Comparison of ENCODE assay signal across 10 cellular contexts in genomic region chr4:26179316-26179760, GRCh38.
A peak's percentile ranks its signal among the peaks of the same experiment; 100 is the strongest.
DNase-seq lines count a peak whose midpoint lies in the region; ATAC-seq and TF ChIP-seq lines count a peak whose summit lies in the region.
"Had no signal": no experiment of that assay in that cellular context is flagged by ENCODE, and none has a peak within 500 bp of the region (broad histone marks: within the 10 kb centered on the region; RNA-seq: fewer than 3 reads in every experiment).

No MANE protein-coding gene starts in this region.

- H3K9me3 Mint-ChIP-seq in activated CD8-positive, alpha-beta T cell treated with anti-CD3 and anti-CD28 coated beads for 36 hours = no peaks in the 10 kb centered on the region
- H3K9me3 Mint-ChIP-seq in activated CD8-positive, alpha-beta T cell treated with anti-CD3 and anti-CD28 coated beads, Interleukin-2, amount 10 ng/mL, durations not matched to agents 7 days and 5 days (ENCODE audit: insufficient read depth) = no peaks in the 10 kb centered on the region

- H3K27ac ChIP-seq in mesenchymal stem cell (ENCODE audit: low read length, poor library complexity, severe bottlenecking) (no peak overlapping the region), thyroid gland (no peak overlapping the region)
- H3K27ac ChIP-seq: parathyroid adenoma had no signal

- peaks cover 13% of the 10 kb centered on the region for H3K4me1 Mint-ChIP-seq in activated CD8-positive, alpha-beta T cell treated with anti-CD3 and anti-CD28 coated beads for 36 hours (ENCODE audit: low read depth)
- peaks cover 3% of the 10 kb centered on the region for H3K4me1 Mint-ChIP-seq in activated CD8-positive, alpha-beta T cell treated with anti-CD3 and anti-CD28 coated beads, Interleukin-2, amount 10 ng/mL, durations not matched to agents 7 days and 5 days (ENCODE audit: low read depth)

- no peaks in the 10 kb centered on the region for H3K36me3 Mint-ChIP-seq in activated CD8-positive, alpha-beta T cell treated with anti-CD3 and anti-CD28 coated beads for 36 hours (ENCODE audit: low read depth)
- peaks cover 2% of the 10 kb centered on the region for H3K36me3 Mint-ChIP-seq in activated CD8-positive, alpha-beta T cell treated with anti-CD3 and anti-CD28 coated beads, Interleukin-2, amount 10 ng/mL, durations not matched to agents 7 days and 5 days (ENCODE audit: low read depth)

- no peak for TF ChIP-seq POLR2A in thyroid gland (IDR thresholded peaks at IDR 0.05)

- H3K27me3 ChIP-seq in mesenchymal stem cell (ENCODE audit: control insufficient read depth in 1 of 2, insufficient read depth in 1 of 2, low read length in 2 of 2) = no peaks in the 10 kb centered on the region
- H3K27me3 ChIP-seq in thyroid gland = no peaks in the 10 kb centered on the region

- H4K8ac ChIP-seq in mesenchymal stem cell (ENCODE audit: low read length) = no peak overlapping the region

- H3K4ac ChIP-seq in mesenchymal stem cell (ENCODE audit: low read depth in 1 of 2, low read length in 2 of 2) = no peak overlapping the region

- H2BK5ac ChIP-seq in mesenchymal stem cell (ENCODE audit: low read depth, low read length, poor library complexity, severe bottlenecking) = no peak overlapping the region

- WGBS in mesenchymal stem cell = 94% methylated on average over 2 of the region's 6 CpGs
- WGBS in thyroid gland, 2 donors = 86 to 91% methylated on average over 6 of the region's 6 CpGs

- H3K18ac ChIP-seq in mesenchymal stem cell (ENCODE audit: low read depth in 1 of 2, low read length in 2 of 2) = no peak overlapping the region

- DNase-seq in activated CD8-positive, alpha-beta T cell treated with anti-CD3 and anti-CD28 coated beads for 36 hours = peak; percentile 30
- DNase-seq in activated CD8-positive, alpha-beta T cell treated with anti-CD3 and anti-CD28 coated beads, Interleukin-2, amount 10 ng/mL, durations not matched to agents 7 days and 5 days = no peak
- DNase-seq in mesenchymal stem cell = no peak
- DNase-seq in thyroid gland = no peak
- no peak for DNase-seq in COLO668 (lab: John Stamatoyannopoulos, UW; ENCODE audit: unreplicated experiment)
- no peak for DNase-seq in NCI-H1092 (lab: John Stamatoyannopoulos, UW)
- DNase-seq: kidney had no signal

- H2AFZ ChIP-seq in mesenchymal stem cell (ENCODE audit: low read depth, low read length) = no peak overlapping the region
- H2AFZ ChIP-seq: parathyroid adenoma had no signal

- H3K4me1 ChIP-seq in mesenchymal stem cell (ENCODE audit: control insufficient read depth, insufficient read depth, low read depth, low read length) = peaks cover 2% of the 10 kb centered on the region
- H3K4me1 ChIP-seq in thyroid gland = peaks cover 9 to 12% of the 10 kb centered on the region in 2 donors
- H3K4me1 ChIP-seq: parathyroid adenoma had no signal

- no peak overlapping the region for H4K91ac ChIP-seq in mesenchymal stem cell (ENCODE audit: low read length)

- H2AK5ac ChIP-seq in mesenchymal stem cell (ENCODE audit: low read length, severe bottlenecking) = no peak overlapping the region

- H3K14ac ChIP-seq in mesenchymal stem cell (ENCODE audit: low read length in 2 of 2) = no peak overlapping the region

- H3K4me2 ChIP-seq in mesenchymal stem cell (ENCODE audit: low read length, poor library complexity, severe bottlenecking) = no peak overlapping the region

- H3K9me3 ChIP-seq in mesenchymal stem cell (ENCODE audit: control insufficient read depth, low read length) = no peaks in the 10 kb centered on the region
- H3K9me3 ChIP-seq in thyroid gland = no peaks in the 10 kb centered on the region

- intact Hi-C loops in activated CD8-positive, alpha-beta T cell treated with anti-CD3 and anti-CD28 coated beads for 36 hours (cut with micrococcal nuclease) = no loop called here
- intact Hi-C loops in thyroid gland (cut with DNase I) = no loop called here

- H3K4me3 Mint-ChIP-seq in activated CD8-positive, alpha-beta T cell treated with anti-CD3 and anti-CD28 coated beads for 36 hours = no peak overlapping the region
- no peak overlapping the region for H3K4me3 Mint-ChIP-seq in activated CD8-positive, alpha-beta T cell treated with anti-CD3 and anti-CD28 coated beads, Interleukin-2, amount 10 ng/mL, durations not matched to agents 7 days and 5 days

- H3K4me3 ChIP-seq in mesenchymal stem cell (ENCODE audit: insufficient read depth in 1 of 2, low read depth in 1 of 2, low read length in 2 of 2) (no peak overlapping the region), thyroid gland (replicated peaks in 1 of 3) (no peak overlapping the region)

- ATAC-seq in activated CD8-positive, alpha-beta T cell treated with anti-CD3 and anti-CD28 coated beads for 36 hours = peak; percentile 34
- no peak for ATAC-seq in activated CD8-positive, alpha-beta T cell treated with anti-CD3 and anti-CD28 coated beads, Interleukin-2, amount 10 ng/mL, durations not matched to agents 7 days and 5 days
- peak; percentile 80 for ATAC-seq in GM21390 (IDR thresholded peaks at IDR 0.05; ENCODE audit: unreplicated experiment)
- peak; percentile 64 for ATAC-seq in HG03097 (IDR thresholded peaks at IDR 0.05; ENCODE audit: low FRiP score, unreplicated experiment)

- no peaks in the 10 kb centered on the region for H3K79me1 ChIP-seq in mesenchymal stem cell (replicated peaks; ENCODE audit: low read length, poor library complexity, severe bottlenecking)

- H2BK120ac ChIP-seq in mesenchymal stem cell (ENCODE audit: low read depth, low read length) = no peak overlapping the region

- H3K23ac ChIP-seq in mesenchymal stem cell (ENCODE audit: low read length in 2 of 2) = no peak overlapping the region

- POLR2A ChIA-PET in activated CD8-positive, alpha-beta T cell treated with anti-CD3 and anti-CD28 coated beads for 36 hours (lab: Charles Lee) = interaction anchor here (0.6 to 0.9 kb wide), 2 partner anchors 103 to 140 kb away, joined by 3 to 4 read pairs; no protein-coding TSS in a partner anchor
- POLR2A ChIA-PET in activated CD8-positive, alpha-beta T cell treated with anti-CD3 and anti-CD28 coated beads, Interleukin-2, amount 10 ng/mL, durations not matched to agents 7 days and 5 days (lab: Charles Lee) = no interaction called here

- no peak overlapping the region for H2BK15ac ChIP-seq in mesenchymal stem cell (ENCODE audit: low read depth, poor library complexity, severe bottlenecking)

- CTCF ChIA-PET in activated CD8-positive, alpha-beta T cell treated with anti-CD3 and anti-CD28 coated beads for 36 hours (lab: Charles Lee) = no interaction called here
- CTCF ChIA-PET in activated CD8-positive, alpha-beta T cell treated with anti-CD3 and anti-CD28 coated beads, Interleukin-2, amount 10 ng/mL, durations not matched to agents 7 days and 5 days (lab: Charles Lee) = no interaction called here

- no peak overlapping the region for H2BK12ac ChIP-seq in mesenchymal stem cell (ENCODE audit: low read length in 2 of 2)

- TF ChIP-seq CTCF in activated CD8-positive, alpha-beta T cell treated with anti-CD3 and anti-CD28 coated beads for 36 hours (IDR thresholded peaks at IDR 0.05) = no peak
- TF ChIP-seq CTCF in thyroid gland (IDR thresholded peaks at IDR 0.05) = no peak

- H3K9ac ChIP-seq in mesenchymal stem cell (ENCODE audit: low read length) = peak overlapping the region; percentile 62
- H3K9ac ChIP-seq: parathyroid adenoma had no signal

- peak overlapping the region; percentile 36 for H3K27ac Mint-ChIP-seq in activated CD8-positive, alpha-beta T cell treated with anti-CD3 and anti-CD28 coated beads for 36 hours
- no peak overlapping the region for H3K27ac Mint-ChIP-seq in activated CD8-positive, alpha-beta T cell treated with anti-CD3 and anti-CD28 coated beads, Interleukin-2, amount 10 ng/mL, durations not matched to agents 7 days and 5 days

- H3K36me3 ChIP-seq in mesenchymal stem cell (ENCODE audit: control insufficient read depth in 1 of 2, insufficient read depth in 2 of 2, low read depth in 1 of 2, low read length in 2 of 2) (no peaks in the 10 kb centered on the region), thyroid gland (no peaks in the 10 kb centered on the region)

- H3K27me3 Mint-ChIP-seq in activated CD8-positive, alpha-beta T cell treated with anti-CD3 and anti-CD28 coated beads for 36 hours = no peaks in the 10 kb centered on the region
- H3K27me3 Mint-ChIP-seq in activated CD8-positive, alpha-beta T cell treated with anti-CD3 and anti-CD28 coated beads, Interleukin-2, amount 10 ng/mL, durations not matched to agents 7 days and 5 days (ENCODE audit: low read depth) = no peaks in the 10 kb centered on the region
